ENCODE assay signal across 8 cellular contexts in the genomic region with DNA sequence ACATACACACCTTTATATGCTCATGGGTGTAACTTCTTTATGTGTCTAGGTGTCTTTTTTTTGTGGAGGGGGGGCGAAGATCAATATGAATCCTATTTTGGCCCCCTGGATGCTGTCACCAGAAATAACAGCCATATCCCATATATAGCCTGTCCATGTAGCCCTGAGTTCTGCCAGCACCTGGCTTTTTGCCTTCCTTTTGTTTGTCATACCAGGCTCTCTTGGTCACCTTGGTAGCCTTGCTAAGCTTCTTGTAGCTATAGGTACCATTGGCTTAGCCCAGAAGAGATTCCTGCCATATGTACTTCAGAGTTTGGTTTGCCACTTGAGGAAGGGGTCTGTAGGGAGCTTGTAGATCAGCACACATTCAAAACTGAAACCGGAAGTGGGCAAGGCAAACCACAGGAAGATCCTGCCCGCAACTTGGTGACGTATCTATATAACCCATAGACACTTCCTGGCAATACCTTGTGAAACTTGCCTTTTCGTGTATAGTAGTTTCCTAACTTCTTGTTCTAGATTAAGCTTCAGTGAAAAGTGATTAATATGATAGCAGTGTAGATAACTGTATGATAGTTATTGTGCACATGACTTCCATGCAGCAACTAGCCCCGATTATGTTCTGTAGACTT. TPM values are rescaled to one million over a fixed set of nuclear protein-coding genes. Genes with fewer than 3 reads are reported as not detected.
DNase-seq lines count a peak whose midpoint lies in the region; ATAC-seq and TF ChIP-seq lines count a peak whose summit lies in the region.

No MANE protein-coding gene starts in this region.

- no CpG with 5 or more reads among the region's 6 CpGs for WGBS in trophoblast cell (ENCODE audit: extremely low coverage, insufficient coverage, insufficient read length)
- WGBS in mesendoderm (ENCODE audit: extremely low coverage, insufficient coverage, low lambda C conversion rate), result no CpG with 5 or more reads among the region's 6 CpGs

- no peak overlapping the region for H3K4me3 ChIP-seq in trophoblast cell (ENCODE audit: low read depth, low read length)
- no peak overlapping the region for H3K4me3 ChIP-seq in mesendoderm (ENCODE audit: low read length)

- no peak overlapping the region for H2BK5ac ChIP-seq in trophoblast cell (ENCODE audit: low read depth, low read length, poor library complexity)
- no peak overlapping the region for H2BK5ac ChIP-seq in mesendoderm (ENCODE audit: low read length)

- POLR2A ChIA-PET in RWPE1 (lab: Yijun Ruan, JAX; ENCODE audit: low non-redundant PET), result no interaction called here

- no peak overlapping the region for H3K56ac ChIP-seq in mesendoderm (ENCODE audit: low read length)

- H3K18ac ChIP-seq in trophoblast cell (ENCODE audit: low read length) (no peak overlapping the region), mesendoderm (ENCODE audit: low read length) (no peak overlapping the region)

- no peak overlapping the region for H4K91ac ChIP-seq in trophoblast cell (ENCODE audit: low read depth, low read length)

- H3K27me3 ChIP-seq in trophoblast cell (ENCODE audit: insufficient read depth, low read length) (no peaks in the 10 kb centered on the region), mesendoderm (ENCODE audit: insufficient read depth, low read length, poor library complexity) (no peaks in the 10 kb centered on the region)

- no peak overlapping the region for H4K8ac ChIP-seq in trophoblast cell (ENCODE audit: low read depth, low read length)
- no peak overlapping the region for H4K8ac ChIP-seq in mesendoderm (ENCODE audit: low read depth, low read length)

- H3K4me1 ChIP-seq in trophoblast cell (ENCODE audit: control insufficient read depth in 1 of 2, insufficient read depth in 2 of 2, low read length in 2 of 2), result no peaks in the 10 kb centered on the region
- H3K4me1 ChIP-seq in mesendoderm (ENCODE audit: control insufficient read depth, low read depth, low read length), result no peaks in the 10 kb centered on the region

- no peak overlapping the region for H4K5ac ChIP-seq in mesendoderm (ENCODE audit: low read length)

- peak; percentile 32 for DNase-seq in RPMI7951 (ENCODE audit: low read depth)
- peak; percentile 76 for DNase-seq in activated gamma-delta T cell treated with anti-CD3 and anti-CD28 coated beads, Interleukin-2, amount 50 U/mL, for 16 hours (ENCODE audit: low read depth)
- DNase-seq in trophoblast cell, result peak in 1 of 2 donors; percentile 28
- DNase-seq in RWPE1 (ENCODE audit: low spot score), result no peak
- DNase-seq in mesendoderm, result no peak
- DNase-seq in RKO (ENCODE audit: low spot score), result no peak

- H2AFZ ChIP-seq in trophoblast cell (ENCODE audit: insufficient read depth, low read length, poor library complexity), result no peak overlapping the region

- no peak overlapping the region for H2BK12ac ChIP-seq in trophoblast cell (ENCODE audit: low read length)

- H3K9me3 ChIP-seq in trophoblast cell (ENCODE audit: insufficient read depth, low read depth, low read length), result no peaks in the 10 kb centered on the region

- H3K4ac ChIP-seq in trophoblast cell (ENCODE audit: low read depth, low read length) (peak overlapping the region; percentile 31), mesendoderm (ENCODE audit: low read depth, low read length) (no peak overlapping the region)

- peak; percentile 91 for ATAC-seq in GM18858 (IDR thresholded peaks at IDR 0.05; ENCODE audit: unreplicated experiment)
- ATAC-seq in HG02938 (IDR thresholded peaks at IDR 0.05; ENCODE audit: unreplicated experiment), result peak; percentile 96

- no peak for TF ChIP-seq CTCF in RWPE1 (conservative IDR thresholded peaks at IDR 0.05; ENCODE audit: low read depth)

- H3K4me2 ChIP-seq in trophoblast cell (ENCODE audit: low read length), result no peak overlapping the region
- H3K4me2 ChIP-seq in mesendoderm (ENCODE audit: low read length), result no peak overlapping the region

- H3K36me3 ChIP-seq in trophoblast cell (ENCODE audit: control insufficient read depth in 1 of 2, insufficient read depth in 2 of 2, low read length in 2 of 2), result no peaks in the 10 kb centered on the region
- H3K36me3 ChIP-seq in mesendoderm (ENCODE audit: control insufficient read depth, insufficient read depth, low read length), result no peaks in the 10 kb centered on the region

- H2BK15ac ChIP-seq in mesendoderm (replicated peaks; ENCODE audit: low read depth), result no peak overlapping the region

- no peaks in the 10 kb centered on the region for H3K79me2 ChIP-seq in trophoblast cell (ENCODE audit: control insufficient read depth, insufficient read depth, low read length, poor library complexity)
- H3K79me2 ChIP-seq in mesendoderm (ENCODE audit: control insufficient read depth, insufficient read depth, low read length), result peaks cover 5% of the 10 kb centered on the region

- CTCF ChIA-PET in RWPE1 (lab: Yijun Ruan, JAX), result no interaction called here

- H3K23ac ChIP-seq in trophoblast cell (ENCODE audit: low read length) (no peak overlapping the region), mesendoderm (ENCODE audit: low read length) (no peak overlapping the region)

- H3K27ac ChIP-seq in trophoblast cell (ENCODE audit: low read depth, low read length), result no peak overlapping the region
- H3K27ac ChIP-seq in RWPE1, result no peak overlapping the region
- H3K27ac ChIP-seq in mesendoderm (ENCODE audit: low read depth, low read length), result no peak overlapping the region

- no peak overlapping the region for H4K12ac ChIP-seq in trophoblast cell (ENCODE audit: low read depth, low read length)

- no peak overlapping the region for H3K14ac ChIP-seq in trophoblast cell (ENCODE audit: low read length)

- H2AK5ac ChIP-seq in trophoblast cell (ENCODE audit: low read length), result no peak overlapping the region
- H2AK5ac ChIP-seq in mesendoderm (ENCODE audit: low read length), result no peak overlapping the region

- H2BK120ac ChIP-seq in trophoblast cell (ENCODE audit: insufficient read depth, low read length, poor library complexity), result no peak overlapping the region
- H2BK120ac ChIP-seq in mesendoderm (ENCODE audit: low read depth, low read length), result no peak overlapping the region

- H3K79me1 ChIP-seq in trophoblast cell (ENCODE audit: low read length), result no peaks in the 10 kb centered on the region
- peaks cover 5% of the 10 kb centered on the region for H3K79me1 ChIP-seq in mesendoderm (ENCODE audit: low read length)

- H3K9ac ChIP-seq in trophoblast cell (ENCODE audit: low read length), result no peak overlapping the region
- no peak overlapping the region for H3K9ac ChIP-seq in mesendoderm (ENCODE audit: low read length)

RNA-seq across cellular contexts. Expression of gene RASA2, which starts 11.9 kb away (rescaled TPM):
- total RNA-seq in RPMI7951 (2014; rRNA removed; shearing (Covaris generic)), result 14.5 and 16.1 TPM in 2 replicates
- 10.9 and 11.3 TPM in 2 replicates for polyA plus RNA-seq in trophoblast cell (2013)
- polyA plus RNA-seq in mesendoderm (2013, experiment 1 of 2), result 9.0 TPM
- polyA plus RNA-seq in mesendoderm (2013, experiment 2 of 2), result 8.1 TPM

Comparison
In these comparisons a context has a peak if more than half of its experiments do, and no peak if none do; other contexts are left out.
1. DNase-seq: peak in RPMI7951 (single experiment) and activated gamma-delta T cell treated with anti-CD3 and anti-CD28 coated beads, Interleukin-2, amount 50 U/mL, for 16 hours (single experiment); none in RWPE1 (single experiment), mesendoderm (single experiment) and RKO (single experiment).